ENCODE assay signal across 1 cellular context in the genomic region with DNA sequence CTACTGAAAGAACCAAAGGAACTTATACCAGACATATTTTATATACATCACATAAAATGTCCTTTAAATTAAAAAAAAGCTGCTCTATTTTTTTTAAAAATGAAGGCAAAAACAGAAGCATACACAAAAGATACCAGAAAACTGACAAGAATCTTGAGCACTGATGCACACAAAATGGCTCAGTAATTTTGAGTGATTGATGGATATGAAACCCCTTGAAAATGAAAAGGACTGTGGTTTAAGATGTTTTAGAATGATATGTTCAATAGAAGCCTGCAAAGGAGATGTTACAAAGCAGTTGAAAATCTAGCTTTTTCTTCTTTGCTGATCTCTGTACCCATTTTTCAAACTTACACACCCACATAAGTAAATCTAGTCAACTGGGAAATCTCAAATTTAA.
TF ChIP-seq lines count a peak whose summit lies in the region.

No MANE protein-coding gene starts in this region.

TF ChIP-seq in A549, 52 proteins besides CTCF, POLR2A, EP300 and RAD21 (continued from another document):
- TF ChIP-seq REST (IDR thresholded peaks at IDR 0.05) (no peak), BHLHE40 (IDR thresholded peaks at IDR 0.05; ENCODE audit: low read depth, low read length) (no peak), ZFP36 (IDR thresholded peaks at IDR 0.05; ENCODE audit: borderline replicate concordance, partially characterized antibody) (no peak), FOSB (CRISPR knock-in tag; IDR thresholded peaks at IDR 0.05) (no peak), FOSL2 (IDR thresholded peaks at IDR 0.05) (no peak), FOSL2 (CRISPR knock-in tag; IDR thresholded peaks at IDR 0.05) (no peak), KDM5A (IDR thresholded peaks at IDR 0.05) (no peak), ZSCAN20 (CRISPR knock-in tag; IDR thresholded peaks at IDR 0.05) (no peak), NR3C1 (IDR thresholded peaks at IDR 0.05) (no peak), CBX2 (IDR thresholded peaks at IDR 0.05; ENCODE audit: borderline replicate concordance, low read depth) (no peak), HMGXB4 (CRISPR knock-in tag; IDR thresholded peaks at IDR 0.05; ENCODE audit: borderline replicate concordance) (no peak)
- TF ChIP-seq, protein P1, sequence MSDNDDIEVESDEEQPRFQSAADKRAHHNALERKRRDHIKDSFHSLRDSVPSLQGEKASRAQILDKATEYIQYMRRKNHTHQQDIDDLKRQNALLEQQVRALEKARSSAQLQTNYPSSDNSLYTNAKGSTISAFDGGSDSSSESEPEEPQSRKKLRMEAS (IDR thresholded peaks at IDR 0.05): no peak
